ENCODE assay signal across 8 cellular contexts in the genomic region with DNA sequence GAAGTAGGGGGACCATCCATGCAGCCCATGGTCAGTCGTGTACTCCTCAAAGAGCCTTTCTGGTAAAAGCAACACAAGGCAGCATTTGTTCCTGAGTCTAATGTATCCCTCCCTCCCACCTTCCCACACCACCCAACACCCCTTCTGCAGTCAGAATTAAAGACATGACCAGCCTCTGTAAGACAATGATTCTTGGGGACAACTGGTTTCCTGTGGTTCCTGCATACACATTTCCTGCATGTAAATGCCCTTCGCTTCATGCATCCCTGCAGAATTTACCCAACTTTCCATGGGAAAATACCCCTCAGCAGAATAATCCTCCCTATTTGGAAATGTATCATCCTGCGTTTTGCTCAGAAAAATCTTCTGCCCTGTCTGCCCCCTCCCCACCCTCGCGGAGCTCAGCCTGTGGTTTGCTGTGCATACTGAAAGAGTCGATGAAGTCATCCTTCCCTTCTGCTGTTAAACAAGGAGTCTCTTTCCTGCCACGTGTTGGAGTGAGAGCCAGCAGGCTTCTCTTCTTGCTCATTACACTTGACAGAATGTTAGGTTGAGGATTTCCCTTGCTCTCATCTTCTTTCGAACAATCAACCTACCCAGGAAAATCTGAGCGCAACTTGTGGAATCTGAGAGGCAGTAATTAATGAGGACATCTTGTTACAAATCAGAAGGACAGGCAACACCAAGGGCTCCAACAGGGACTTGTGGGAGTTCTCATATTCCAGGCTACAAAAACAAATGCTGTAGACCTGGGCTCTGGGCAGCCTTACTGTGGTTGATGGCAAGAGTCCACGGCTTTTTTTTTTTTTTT. TPM values are rescaled to one million over a fixed set of nuclear protein-coding genes. Genes with fewer than 3 reads are reported as not detected.
DNase-seq lines count a peak whose midpoint lies in the region; ATAC-seq lines count a peak whose summit lies in the region.

No MANE protein-coding gene starts in this region.

- peak; percentile 69 for DNase-seq in AG08396 (ENCODE audit: low spot score)
- DNase-seq in SKM-1 treated with dmso at 0.1 percent for 144 hours (lab: John Stamatoyannopoulos, UW; ENCODE audit: unreplicated experiment): peak; percentile 95
- peak; percentile 53 for DNase-seq in fibroblast of the conjunctiva (ENCODE audit: low read depth)
- DNase-seq in posterior cingulate gyrus: peak in 6 of 10 donors; percentile 18 to 89 (median 52)

- ATAC-seq in GM18858 (IDR thresholded peaks at IDR 0.05; ENCODE audit: unreplicated experiment) (peak; percentile 81), HG03354 (IDR thresholded peaks at IDR 0.05; ENCODE audit: poor library complexity, severe bottlenecking, unreplicated experiment) (peak; percentile 71), esophagus mucosa (no peak), HG03045 (IDR thresholded peaks at IDR 0.05; ENCODE audit: unreplicated experiment) (no peak)

- intact Hi-C loops in posterior cingulate gyrus (cut with DNase I): no loop called here

RNA-seq across cellular contexts. Expression of gene TNN, which starts 4.7 kb away (rescaled TPM):
- total RNA-seq in esophagus mucosa: not detected

RNA-seq across cellular contexts. Expression of gene MRPS14, which starts 49.1 kb away (rescaled TPM):
- 22.5 TPM for total RNA-seq in esophagus mucosa

Comparison
In these comparisons a context has a peak if more than half of its experiments do, and no peak if none do; other contexts are left out.
1. ATAC-seq: peak in GM18858 (single experiment) and HG03354 (single experiment); none in esophagus mucosa (single experiment) and HG03045 (single experiment).
2. Peak in every context shown above with its lines, with median percentiles within 50 percentile points of each other: DNase-seq.